Comparison of ENCODE assay signal across 8 cellular contexts in genomic region chr2:74454654-74455511, GRCh38. TPM values are rescaled to one million over a fixed set of nuclear protein-coding genes. Genes with fewer than 3 reads are reported as not detected.
DNase-seq lines count a peak whose midpoint lies in the region; ATAC-seq, FAIRE-seq and TF ChIP-seq lines count a peak whose summit lies in the region.

Gene INO80B (plus strand): TSS chr2:74455087. CDS start chr2:74455117, 30 bp downstream.

- peak in 1 of 2 experiments; percentile 67; a peak in 2 of 4 replicates for TF ChIP-seq EP300 in HepG2 (IDR thresholded peaks at IDR 0.05; ENCODE audit: low read depth in 2 of 2, low read length in 2 of 2)
- peak; percentile 63; the same call in 1 of the 2 replicates for TF ChIP-seq EP300 in HepG2 (CRISPR knock-in tag; IDR thresholded peaks at IDR 0.05; ENCODE audit: borderline replicate concordance)

- H3K36me3 ChIP-seq in BLaER1 treated with 17β-estradiol and CSF1 and Interleukin-3, amounts not matched to agents 10 nM and 100 nM: no peaks in the 10 kb centered on the region
- no peaks in the 10 kb centered on the region for H3K36me3 ChIP-seq in HepG2 (replicated peaks in 1 of 2; ENCODE audit: control insufficient read depth in 1 of 2, insufficient read depth in 2 of 2, low read length in 2 of 2)

- peak within 1 kb of the TSS; percentile 63 to 91 (median 76) for H3K4me3 ChIP-seq in BLaER1 treated with 17β-estradiol and CSF1 and Interleukin-3, amounts not matched to agents 10 nM and 100 nM
- peak within 1 kb of the TSS; percentile 65 to 89 (median 84) for H3K4me3 ChIP-seq in HepG2 (replicated peaks in 1 of 3; ENCODE audit: insufficient read depth in 1 of 3, low read depth in 2 of 3, low read length in 3 of 3)

- H3K4me3 Mint-ChIP-seq in dendritic cell treated with granulocyte-macrophage colony-stimulating factor and Interleukin-4, amounts not matched to agents 40 ng/mL and 50 ng/mL, for 4 days: peak within 1 kb of the TSS; percentile 95

- H3K9me3 Mint-ChIP-seq in dendritic cell treated with granulocyte-macrophage colony-stimulating factor and Interleukin-4, amounts not matched to agents 40 ng/mL and 50 ng/mL, for 4 days: no peaks in the 10 kb centered on the region

- TF ChIP-seq CTCF in HepG2 (CRISPR knock-in tag; IDR thresholded peaks at IDR 0.05): peak; percentile 36

- peak; percentile 42 for ATAC-seq in GM19395 (IDR thresholded peaks at IDR 0.05; ENCODE audit: unreplicated experiment)
- peak; percentile 53 for ATAC-seq in HG03565 (IDR thresholded peaks at IDR 0.05; ENCODE audit: unreplicated experiment)
- ATAC-seq in HepG2: peak; percentile 22

- peaks cover 55% of the 10 kb centered on the region for H3K4me1 Mint-ChIP-seq in dendritic cell treated with granulocyte-macrophage colony-stimulating factor and Interleukin-4, amounts not matched to agents 40 ng/mL and 50 ng/mL, for 4 days (ENCODE audit: low read depth)

- H3K4me2 ChIP-seq in BLaER1 treated with 17β-estradiol and CSF1 and Interleukin-3, amounts not matched to agents 10 nM and 100 nM: peak within 1 kb of the TSS; percentile 94 to 99 (median 97)
- peak within 1 kb of the TSS; percentile 98 for H3K4me2 ChIP-seq in HepG2 (ENCODE audit: low read depth, low read length)

- peak in 1 of 2 experiments; percentile 51; a peak in 1 of 4 replicates for TF ChIP-seq POLR2A in HepG2 (IDR thresholded peaks at IDR 0.05; ENCODE audit: insufficient read depth in 1 of 2, low read depth in 2 of 2, low read length in 2 of 2)

- intact Hi-C loops in dendritic cell treated with granulocyte-macrophage colony-stimulating factor and Interleukin-4, amounts not matched to agents 40 ng/mL and 50 ng/mL, for 4 days (cut with micrococcal nuclease): loop anchor here (1.0 to 2.0 kb wide), 5 partner anchors 14 to 74 kb away; partner anchors contain the start of genes AUP1, C2orf81, HTRA2 and PCGF1
- intact Hi-C loops in HepG2 (cut with micrococcal nuclease; ENCODE audit: unreplicated experiment): loop anchor here (1.0 kb wide), 2 partner anchors 15 to 28 kb away; partner anchors contain the start of gene TTC31

- peak within 1 kb of the TSS; percentile 32 for H2AFZ ChIP-seq in HepG2 (ENCODE audit: low read length)

- CTCF ChIA-PET in HepG2 (lab: Yijun Ruan, JAX; ENCODE audit: low intra/inter-chr PET ratio, low total read pairs): interaction anchor here (0.9 kb wide), 1 partner anchor 28 kb away, joined by 3 read pairs; the partner anchor contains the start of genes CCDC142 and TTC31

- peaks cover 22% of the 10 kb centered on the region for H3K79me2 ChIP-seq in HepG2 (ENCODE audit: insufficient read depth, low read length)

- TSS peak; percentile 38 for BruUV-seq in HepG2 (replicated peaks; lab: Mats Ljungman, UMichigan)

- no peaks in the 10 kb centered on the region for H3K27me3 ChIP-seq in BLaER1 treated with 17β-estradiol and CSF1 and Interleukin-3, amounts not matched to agents 10 nM and 100 nM
- no peaks in the 10 kb centered on the region; a peak in 1 of 5 replicates for H3K27me3 ChIP-seq in HepG2 (ENCODE audit: control insufficient read depth in 1 of 2, insufficient read depth in 2 of 2, low read length in 2 of 2)

- in situ Hi-C loops in HepG2 (cut with HindIII; ENCODE audit: extremely low pct_ligation_motif_present, low pct_unique_long_range_greater_than_20kb): no loop called here

- FAIRE-seq in HepG2 (lab: Jason Lieb, UNC): peak; percentile 94

- H3K9ac ChIP-seq in BLaER1 treated with 17β-estradiol and CSF1 and Interleukin-3, amounts not matched to agents 10 nM and 100 nM: peak within 1 kb of the TSS; percentile 74 to 91 (median 81)
- peak within 1 kb of the TSS; percentile 71 for H3K9ac ChIP-seq in HepG2 (ENCODE audit: insufficient read depth, low read depth, low read length)

- no peaks in the 10 kb centered on the region for H4K20me1 ChIP-seq in BLaER1 treated with 17β-estradiol and CSF1 and Interleukin-3, amounts not matched to agents 10 nM and 100 nM
- H4K20me1 ChIP-seq in HepG2 (ENCODE audit: insufficient read depth, low read length): no peaks in the 10 kb centered on the region

- peak; percentile 64 for TF ChIP-seq RAD21 in HepG2 (CRISPR knock-in tag; IDR thresholded peaks at IDR 0.05)

- WGBS in HepG2 (ENCODE audit: low lambda C conversion rate): 4% methylated on average over 39 of the region's 40 CpGs

- peak within 1 kb of the TSS in 10 of 11 experiments; percentile 46 to 73 (median 61); a peak in 20 of 22 replicates for H3K27ac ChIP-seq in BLaER1 treated with 17β-estradiol and CSF1 and Interleukin-3, amounts not matched to agents 10 nM and 100 nM
- peak within 1 kb of the TSS; percentile 17 for H3K27ac ChIP-seq in HepG2 (ENCODE audit: extremely low read length, insufficient read depth, low read length)

- H3K27me3 Mint-ChIP-seq in dendritic cell treated with granulocyte-macrophage colony-stimulating factor and Interleukin-4, amounts not matched to agents 40 ng/mL and 50 ng/mL, for 4 days: peaks cover 6% of the 10 kb centered on the region

- H3K36me3 Mint-ChIP-seq in dendritic cell treated with granulocyte-macrophage colony-stimulating factor and Interleukin-4, amounts not matched to agents 40 ng/mL and 50 ng/mL, for 4 days (ENCODE audit: low read depth): peaks cover 44% of the 10 kb centered on the region

- peaks cover 36 to 56% (median 47%) of the 10 kb centered on the region in 10 experiments for H3K4me1 ChIP-seq in BLaER1 treated with 17β-estradiol and CSF1 and Interleukin-3, amounts not matched to agents 10 nM and 100 nM
- peaks cover 50% of the 10 kb centered on the region for H3K4me1 ChIP-seq in HepG2 (ENCODE audit: insufficient read depth, low read length)

- peak within 1 kb of the TSS; percentile 89 for H3K27ac Mint-ChIP-seq in dendritic cell treated with granulocyte-macrophage colony-stimulating factor and Interleukin-4, amounts not matched to agents 40 ng/mL and 50 ng/mL, for 4 days

- DNase-seq in NCI-H774 (lab: John Stamatoyannopoulos, UW) (peak; percentile 94), HepG2 (ENCODE audit: low spot score) (peak; percentile 97)
- DNase-seq in activated CD4-positive, alpha-beta T cell treated with anti-CD3 and anti-CD28 coated beads, Interleukin-2, amount 50 U/mL, for 4 hours: peak; percentile 96 to 97
- DNase-seq in stimulated activated CD4-positive, alpha-beta T cell treated with anti-CD3 and anti-CD28 coated beads, Interleukin-4, amount 100 ng/mL, for 1 hour: peak; percentile 94

- no peaks in the 10 kb centered on the region for H3K9me3 ChIP-seq in BLaER1 treated with 17β-estradiol and CSF1 and Interleukin-3, amounts not matched to agents 10 nM and 100 nM (replicated peaks in 1 of 11)
- no peaks in the 10 kb centered on the region for H3K9me3 ChIP-seq in HepG2 (ENCODE audit: low read length)

- POLR2A ChIA-PET in HepG2 (lab: Yijun Ruan, JAX): interaction anchor here (0.8 to 12.4 kb wide), 16 partner anchors 12 to 74 kb away, joined by 3 to 342 read pairs (median 6); partner anchors contain the start of genes AUP1, CCDC142, DQX1 and HTRA2

TF ChIP-seq in HepG2, 621 proteins besides CTCF, POLR2A, EP300 and RAD21 (continues in another document):
- peak; percentile 99 for TF ChIP-seq ZNF501 (CRISPR knock-in tag; IDR thresholded peaks at IDR 0.05)
- 0 out of 2 replicates have a peak, but pooled peaks have one; percentile 37 for TF ChIP-seq PBX2 (CRISPR knock-in tag; IDR thresholded peaks at IDR 0.05)
- TF ChIP-seq MED13 (CRISPR knock-in tag; IDR thresholded peaks at IDR 0.05): no peak
- TF ChIP-seq SMAD9 (CRISPR knock-in tag; IDR thresholded peaks at IDR 0.05): peak; percentile 36; the same call in 1 of the 2 replicates
- TF ChIP-seq ZNF138 (CRISPR knock-in tag; IDR thresholded peaks at IDR 0.05; ENCODE audit: low read depth): no peak
- peak; percentile 82; the same call in 1 of the 2 replicates for TF ChIP-seq ZNF790 (CRISPR knock-in tag; IDR thresholded peaks at IDR 0.05; ENCODE audit: borderline replicate concordance)
- TF ChIP-seq ATF1 (CRISPR knock-in tag; IDR thresholded peaks at IDR 0.05): peak; percentile 87
- peak; percentile 67 for TF ChIP-seq NFYB (CRISPR knock-in tag; IDR thresholded peaks at IDR 0.05)
- peak; percentile 93; the same call in 1 of the 2 replicates for TF ChIP-seq FOXC1 (CRISPR knock-in tag; IDR thresholded peaks at IDR 0.05; ENCODE audit: borderline replicate concordance)

RNA-seq across cellular contexts. Expression of gene INO80B, which starts in this region (rescaled TPM):
- total RNA-seq in HepG2 (2016; rRNA removed; fragmentation: Illumina TruSeq; extraction: Trizol): 10.0 and 14.5 TPM in 2 replicates
- total RNA-seq in HepG2 (2016; cell fraction: cytosol; rRNA removed; fragmentation: Illumina TruSeq; extraction: Trizol; ENCODE audit: low read depth): 5.0 and 7.0 TPM in 2 replicates
- total RNA-seq in HepG2 (2016; cell fraction: insoluble cytoplasmic fraction; rRNA removed; fragmentation: Illumina TruSeq; extraction: Trizol): 8.7 and 16.5 TPM in 2 replicates
- 9.3 and 10.1 TPM in 2 replicates for total RNA-seq in HepG2 (2016; cell fraction: membrane; rRNA removed; fragmentation: Illumina TruSeq; extraction: Trizol)
- total RNA-seq in HepG2 (2016; cell fraction: nucleus; rRNA removed; fragmentation: Illumina TruSeq; extraction: Trizol): 12.6 and 17.1 TPM in 2 replicates
- polyA plus RNA-seq in HepG2 (2011; rRNA removed): 6.2 and 7.9 TPM in 2 replicates
- 4.5 and 4.9 TPM in 2 replicates for polyA plus RNA-seq in HepG2 (2011; cell fraction: cytosol; rRNA removed)
- polyA plus RNA-seq in HepG2 (2011; cell fraction: nucleus; rRNA removed): 63.6 and 70.4 TPM in 2 replicates
- polyA plus RNA-seq in HepG2 (2012): 13.1 and 14.4 TPM in 2 replicates
- 4.5 and 5.4 TPM in 2 replicates for polyA plus RNA-seq in HepG2 (2016; cell fraction: cytosol; fragmentation: Illumina TruSeq; extraction: Trizol; ENCODE audit: low read depth)
- 15.4 and 15.7 TPM in 2 replicates for polyA plus RNA-seq in HepG2 (2016; cell fraction: insoluble cytoplasmic fraction; fragmentation: Illumina TruSeq; extraction: Trizol; ENCODE audit: low read depth)
- polyA plus RNA-seq in HepG2 (2016; cell fraction: membrane; fragmentation: Illumina TruSeq; extraction: Trizol; ENCODE audit: low read depth): 10.1 and 13.1 TPM in 2 replicates
- polyA plus RNA-seq in HepG2 (2016; cell fraction: nucleus; fragmentation: Illumina TruSeq; extraction: Trizol; ENCODE audit: insufficient read depth, low read depth): 30.3 and 40.1 TPM in 2 replicates
- 2.5 and 7.3 TPM in 2 replicates for polyA minus RNA-seq in HepG2 (2011; rRNA and poly(A)+ RNA removed; ENCODE audit: low replicate concordance)
- polyA minus RNA-seq in HepG2 (2011; cell fraction: cytosol; rRNA and poly(A)+ RNA removed): 1.3 TPM in 1 of 2 replicates, not detected in the other
- polyA minus RNA-seq in HepG2 (2011; cell fraction: nucleus; rRNA and poly(A)+ RNA removed): 14.5 and 22.5 TPM in 2 replicates

Comparison
In these comparisons a context has a peak if more than half of its experiments do, and no peak if none do; other contexts are left out.
1. Peak in every context shown above with its lines: DNase-seq, ATAC-seq, H3K4me3 ChIP-seq and H3K27ac ChIP-seq.